In genomic region chr19:48969276-48970138, GRCh38 we compare ENCODE assay signal across 1 cellular context.
TF ChIP-seq lines count a peak whose summit lies in the region.

No MANE protein-coding gene starts in this region.

TF ChIP-seq in HepG2, 621 proteins besides CTCF, POLR2A, EP300 and RAD21 (continued from another document):
- no peak for TF ChIP-seq ZNF503 (CRISPR knock-in tag; IDR thresholded peaks at IDR 0.05)
- no peak for TF ChIP-seq PBX2 (CRISPR knock-in tag; IDR thresholded peaks at IDR 0.05)
- no peak for TF ChIP-seq AHDC1 (CRISPR knock-in tag; IDR thresholded peaks at IDR 0.05; ENCODE audit: borderline replicate concordance)
- no peak for TF ChIP-seq SNAI1 (CRISPR knock-in tag; IDR thresholded peaks at IDR 0.05; ENCODE audit: borderline replicate concordance)
- no peak for TF ChIP-seq BCLAF1 (IDR thresholded peaks at IDR 0.05)
- TF ChIP-seq ATF7-NPFF (CRISPR knock-in tag; IDR thresholded peaks at IDR 0.05; ENCODE audit: low read depth), result no peak
- TF ChIP-seq BRD4 (CRISPR knock-in tag; IDR thresholded peaks at IDR 0.05), result no peak
- TF ChIP-seq ZBTB1 (CRISPR knock-in tag; IDR thresholded peaks at IDR 0.05; ENCODE audit: borderline replicate concordance), result no peak
- no peak for TF ChIP-seq SETDB1 (CRISPR knock-in tag; IDR thresholded peaks at IDR 0.05; ENCODE audit: borderline replicate concordance)
- TF ChIP-seq ZNF569 (CRISPR knock-in tag; IDR thresholded peaks at IDR 0.05; ENCODE audit: borderline replicate concordance), result no peak
